In genomic region chr22:45507798-45508197, GRCh38 we compare ENCODE assay signal across 22 cellular contexts. TPM values are rescaled to one million over a fixed set of nuclear protein-coding genes. Genes with fewer than 3 reads are reported as not detected.
"Had no signal": no experiment of that assay in that cellular context is flagged by ENCODE, and none has a peak within 500 bp of the region (broad histone marks: within the 10 kb centered on the region; RNA-seq: fewer than 3 reads in every experiment).

No MANE protein-coding gene starts in this region.

- H3K36me3 ChIP-seq: ascending aorta, brain microvascular endothelial cell had no signal

- H3K4me3 ChIP-seq: ascending aorta, dorsolateral prefrontal cortex, hepatocyte, testis had no signal

- H3K27ac ChIP-seq: brain microvascular endothelial cell, foreskin keratinocyte, testis, VCaP had no signal

- H2AFZ ChIP-seq: hepatocyte had no signal

- H3K9me3 ChIP-seq: ascending aorta, testis had no signal

- DNase-seq: activated CD4-positive, alpha-beta T cell treated with anti-CD3 and anti-CD28 coated beads, Interleukin-2, amount 50 U/mL, for 1 hour; activated CD4-positive, CD25-positive, alpha-beta regulatory T cell treated with anti-CD3 and anti-CD28 coated beads, Interleukin-2, amount 50 U/mL, for 72 hours; activated gamma-delta T cell treated with Interleukin-2 at 50 U/mL for 16 hours; activated T-cell treated with anti-CD3 and anti-CD28 coated beads, Interleukin-2, amount 50 U/mL, for 1 hour; brain microvascular endothelial cell; caudate nucleus; dorsolateral prefrontal cortex; effector memory CD8-positive, alpha-beta T cell; foreskin keratinocyte; glutamatergic neuron; immature natural killer cell; kidney glomerular epithelial cell; naive thymus-derived CD4-positive, alpha-beta T cell; small intestine; T-cell; testis had no signal

- ATAC-seq: effector memory CD8-positive, alpha-beta T cell; esophagus mucosa; foreskin keratinocyte; naive thymus-derived CD4-positive, alpha-beta T cell; sciatic nerve; stimulated activated memory B cell treated with anti-CD40 and anti-IgM and Interleukin-4, amounts not matched to agents 10 μg/mL and 1 μg/mL and 100 μg/mL, for 72 hours; T-cell had no signal

- H3K27me3 ChIP-seq: ascending aorta, brain microvascular endothelial cell, foreskin keratinocyte, hepatocyte, testis had no signal

- H3K4me1 ChIP-seq: foreskin keratinocyte had no signal

RNA-seq across cellular contexts. Expression of gene FBLN1, which starts 5.1 kb away (rescaled TPM):
- polyA plus RNA-seq: immature natural killer cell; naive thymus-derived CD4-positive, alpha-beta T cell had no signal
